7 cellular contexts compared by ENCODE assay signal in genomic region chr1:186557147-186557777, GRCh38.
"Had no signal": no experiment of that assay in that cellular context is flagged by ENCODE, and none has a peak within 500 bp of the region (broad histone marks: within the 10 kb centered on the region; RNA-seq: fewer than 3 reads in every experiment).

No MANE protein-coding gene starts in this region.

- ATAC-seq: GM23338 had no signal

- H3K4me2 ChIP-seq: GM23338 had no signal

- DNase-seq: H9, HCEC 1CT, KG1 had no signal

- H3K4me3 ChIP-seq: GM23338 had no signal

- FAIRE-seq: H1, H54, HTR-8/SVneo had no signal

- H2AFZ ChIP-seq: GM23338 had no signal
